10 cellular contexts compared by ENCODE assay signal in genomic region chr14:99260652-99261551, GRCh38. TPM values are rescaled to one million over a fixed set of nuclear protein-coding genes. Genes with fewer than 3 reads are reported as not detected.
DNase-seq lines count a peak whose midpoint lies in the region; ATAC-seq lines count a peak whose summit lies in the region.
"Had no signal": no experiment of that assay in that cellular context is flagged by ENCODE, and none has a peak within 500 bp of the region (broad histone marks: within the 10 kb centered on the region; RNA-seq: fewer than 3 reads in every experiment).

No MANE protein-coding gene starts in this region.

- no peaks in the 10 kb centered on the region for H3K27me3 Mint-ChIP-seq in activated CD4-positive, alpha-beta memory T cell treated with anti-CD3 and anti-CD28 coated beads, Interleukin-2, amount 10 ng/mL, durations not matched to agents 7 days and 5 days

- peak; percentile 46 for ATAC-seq in stimulated activated naive CD8-positive, alpha-beta T cell treated with anti-CD3 and anti-CD28 coated beads, Interleukin-15, Interleukin-2, amounts not matched to agents 100 U/mL and 50 U/mL, for 24 hours
- no peak for ATAC-seq in HG02884 (IDR thresholded peaks at IDR 0.05; ENCODE audit: unreplicated experiment)
- ATAC-seq: body of pancreas had no signal

- POLR2A ChIA-PET in activated CD4-positive, alpha-beta memory T cell treated with anti-CD3 and anti-CD28 coated beads, Interleukin-2, amount 10 ng/mL, durations not matched to agents 7 days and 5 days (lab: Charles Lee), result interaction anchor here (0.9 to 24.6 kb wide), 16 partner anchors 10 to 1283 kb away, joined by 3 to 1689 read pairs (median 5); partner anchors contain the start of gene BCL11B

- H3K9me3 Mint-ChIP-seq in activated CD4-positive, alpha-beta memory T cell treated with anti-CD3 and anti-CD28 coated beads, Interleukin-2, amount 10 ng/mL, durations not matched to agents 7 days and 5 days, result no peaks in the 10 kb centered on the region

- H3K36me3 Mint-ChIP-seq in activated CD4-positive, alpha-beta memory T cell treated with anti-CD3 and anti-CD28 coated beads, Interleukin-2, amount 10 ng/mL, durations not matched to agents 7 days and 5 days (ENCODE audit: low read depth), result peaks cover 92% of the 10 kb centered on the region

- H3K27ac Mint-ChIP-seq in activated CD4-positive, alpha-beta memory T cell treated with anti-CD3 and anti-CD28 coated beads, Interleukin-2, amount 10 ng/mL, durations not matched to agents 7 days and 5 days, result peak overlapping the region; percentile 100

- H3K4me3 Mint-ChIP-seq in activated CD4-positive, alpha-beta memory T cell treated with anti-CD3 and anti-CD28 coated beads, Interleukin-2, amount 10 ng/mL, durations not matched to agents 7 days and 5 days, result peak overlapping the region; percentile 99

- H3K4me1 Mint-ChIP-seq in activated CD4-positive, alpha-beta memory T cell treated with anti-CD3 and anti-CD28 coated beads, Interleukin-2, amount 10 ng/mL, durations not matched to agents 7 days and 5 days, result peaks cover 94% of the 10 kb centered on the region

- DNase-seq in NCI-H1694 (lab: John Stamatoyannopoulos, UW) (peak; percentile 22), NCI-H146 (lab: John Stamatoyannopoulos, UW) (no peak), 8988T (no peak), Ammon's horn (ENCODE audit: low spot score) (no peak)
- DNase-seq in activated CD4-positive, alpha-beta memory T cell treated with anti-CD3 and anti-CD28 coated beads, Interleukin-2, amount 10 ng/mL, durations not matched to agents 7 days and 5 days, result peak; percentile 76
- DNase-seq in effector CD8-positive, alpha-beta T cell (lab: John Stamatoyannopoulos, UW), result peak; percentile 50
- DNase-seq in stimulated activated naive CD8-positive, alpha-beta T cell treated with anti-CD3 and anti-CD28 coated beads, Interleukin-15, Interleukin-2, amounts not matched to agents 100 U/mL and 50 U/mL, for 24 hours, result peak; percentile 57
- DNase-seq: body of pancreas, NCI-H69 had no signal

- CTCF ChIA-PET in activated CD4-positive, alpha-beta memory T cell treated with anti-CD3 and anti-CD28 coated beads, Interleukin-2, amount 10 ng/mL, durations not matched to agents 7 days and 5 days (lab: Charles Lee), result interaction anchor here (1.0 to 11.1 kb wide), 9 partner anchors 10 to 1283 kb away, joined by 3 to 214 read pairs (median 10); partner anchors contain the start of gene BCL11B

RNA-seq across cellular contexts. Expression of gene BCL11B, which starts 11.1 kb away (rescaled TPM):
- total RNA-seq in activated CD4-positive, alpha-beta memory T cell treated with anti-CD3 and anti-CD28 coated beads, Interleukin-2, amount 10 ng/mL, durations not matched to agents 7 days and 5 days, result 10 to 100 TPM; 81.7 to 82.0 TPM

Comparison
In these comparisons a context has a peak if more than half of its experiments do, and no peak if none do; other contexts are left out.
1. DNase-seq: peak in NCI-H1694 (single experiment), activated CD4-positive, alpha-beta memory T cell treated with anti-CD3 and anti-CD28 coated beads, Interleukin-2, amount 10 ng/mL, durations not matched to agents 7 days and 5 days (single experiment), effector CD8-positive, alpha-beta T cell (single experiment) and stimulated activated naive CD8-positive, alpha-beta T cell treated with anti-CD3 and anti-CD28 coated beads, Interleukin-15, Interleukin-2, amounts not matched to agents 100 U/mL and 50 U/mL, for 24 hours (single experiment); none in NCI-H146 (single experiment), 8988T (single experiment) and Ammon's horn (single experiment).